Comparison of ENCODE assay signal across 1 cellular context in genomic region chr20:31951203-31951529, GRCh38.
TF ChIP-seq lines count a peak whose summit lies in the region.

No MANE protein-coding gene starts in this region.

TF ChIP-seq in HepG2, 621 proteins besides CTCF, POLR2A, EP300 and RAD21 (continued from another document):
- TF ChIP-seq TRIM24 (CRISPR knock-in tag; IDR thresholded peaks at IDR 0.05) (no peak), CREB1 (IDR thresholded peaks at IDR 0.05) (peak; percentile 59), CREB1 (CRISPR knock-in tag; IDR thresholded peaks at IDR 0.05) (no peak), ZNF432 (CRISPR knock-in tag; IDR thresholded peaks at IDR 0.05; ENCODE audit: borderline replicate concordance) (no peak), KLF15 (CRISPR knock-in tag; IDR thresholded peaks at IDR 0.05; ENCODE audit: borderline replicate concordance) (no peak), ZZZ3 (CRISPR knock-in tag; IDR thresholded peaks at IDR 0.05; ENCODE audit: borderline replicate concordance) (no peak), ZNF879 (CRISPR knock-in tag; IDR thresholded peaks at IDR 0.05) (0 out of 2 replicates have a peak, but pooled peaks have one; percentile 9)
TF ChIP-seq in HepG2: peak in this region for 9.
